ENCODE assay signal across 8 cellular contexts in the genomic region with DNA sequence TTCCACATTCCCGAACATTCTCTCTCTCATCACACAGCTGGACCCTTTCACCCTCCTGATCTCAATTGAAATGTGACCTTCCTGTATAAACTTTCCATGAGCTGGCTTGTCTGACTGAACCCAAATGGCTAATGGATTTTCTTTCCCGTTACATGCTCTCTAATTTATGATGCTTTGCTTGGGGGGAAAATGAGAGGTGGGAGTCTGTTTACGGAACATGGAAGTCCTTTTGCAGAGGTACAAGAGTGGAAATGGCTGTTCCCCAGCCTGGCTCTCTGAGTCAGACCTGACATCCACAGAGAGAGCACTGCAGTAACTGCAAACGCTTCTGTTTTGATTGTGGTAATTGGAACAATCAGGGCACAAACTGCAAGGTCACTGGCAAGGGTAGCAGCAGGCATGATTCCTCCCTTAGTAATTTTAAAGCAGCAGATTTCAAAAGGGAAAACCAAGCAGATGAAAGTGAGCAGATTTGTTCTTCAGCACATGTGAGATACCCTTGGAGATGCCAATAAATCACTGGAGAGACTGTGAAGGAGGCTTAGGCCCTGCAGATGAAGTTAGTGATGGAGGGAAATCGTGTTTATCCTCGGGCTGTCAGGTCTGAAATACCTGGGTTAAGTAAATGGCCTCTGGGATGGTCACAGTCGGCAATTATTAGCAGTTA.
DNase-seq lines count a peak whose midpoint lies in the region; ATAC-seq and TF ChIP-seq lines count a peak whose summit lies in the region.

No MANE protein-coding gene starts in this region.

- no peaks in the 10 kb centered on the region for H3K27me3 ChIP-seq in upper lobe of right lung

- intact Hi-C loops in upper lobe of right lung (cut with DNase I): no loop called here

- DNase-seq in NCI-H1417 (lab: John Stamatoyannopoulos, UW) (peak in 2 of 3 experiments; percentile 17 to 46), NCI-H1417 treated with DMSO at 0.1 percent for 48 hours (lab: John Stamatoyannopoulos, UW) (no peak), astrocyte of the cerebellum (ENCODE audit: low read depth) (peak; percentile 83), kidney tubule cell (ENCODE audit: low spot score) (peak; percentile 84), upper lobe of right lung (no peak), left lobe of liver (ENCODE audit: low spot score) (no peak)

- in situ Hi-C loops in astrocyte of the cerebellum (cut with HindIII; ENCODE audit: low sequenced_read_pairs): no loop called here

- H3K36me3 ChIP-seq in upper lobe of right lung: no peaks in the 10 kb centered on the region

- H3K4me3 ChIP-seq in astrocyte of the cerebellum (ENCODE audit: low read depth, low read length): no peak overlapping the region
- H3K4me3 ChIP-seq in upper lobe of right lung: no peak overlapping the region

- H3K27ac ChIP-seq in upper lobe of right lung: peak overlapping the region; percentile 55

- no peaks in the 10 kb centered on the region for H3K9me3 ChIP-seq in upper lobe of right lung

- TF ChIP-seq CTCF in astrocyte of the cerebellum (IDR thresholded peaks at IDR 0.05; ENCODE audit: low read depth, low read length, missing control alignments) (no peak), upper lobe of right lung (IDR thresholded peaks at IDR 0.05) (no peak)

- no peak for ATAC-seq in upper lobe of right lung
- no peak for ATAC-seq in GM18870 (IDR thresholded peaks at IDR 0.05; ENCODE audit: unreplicated experiment)
- ATAC-seq in left lobe of liver: no peak
- ATAC-seq in HG03571 (IDR thresholded peaks at IDR 0.05; ENCODE audit: unreplicated experiment): no peak

- no peaks in the 10 kb centered on the region for H3K4me1 ChIP-seq in upper lobe of right lung

Comparison
In these comparisons a context has a peak if more than half of its experiments do, and no peak if none do; other contexts are left out.
1. DNase-seq: peak in NCI-H1417 (2 of 3), astrocyte of the cerebellum (single experiment) and kidney tubule cell (single experiment); none in NCI-H1417 treated with DMSO at 0.1 percent for 48 hours (single experiment), upper lobe of right lung (single experiment) and left lobe of liver (single experiment).